13 cellular contexts compared by ENCODE assay signal in genomic region chr1:218390625-218391024, GRCh38. TPM values are rescaled to one million over a fixed set of nuclear protein-coding genes. Genes with fewer than 3 reads are reported as not detected.
DNase-seq lines count a peak whose midpoint lies in the region; ATAC-seq, FAIRE-seq and TF ChIP-seq lines count a peak whose summit lies in the region.
"Had no signal": no experiment of that assay in that cellular context is flagged by ENCODE, and none has a peak within 500 bp of the region (broad histone marks: within the 10 kb centered on the region; RNA-seq: fewer than 3 reads in every experiment).

No MANE protein-coding gene starts in this region.

- TF ChIP-seq CTCF in GM20000 (IDR thresholded peaks at IDR 0.05; ENCODE audit: extremely low read depth, missing control alignments), result no peak

- DNase-seq in A172 (ENCODE audit: low spot score), result peak; percentile 52
- DNase-seq in EL, result peak; percentile 80
- peak; percentile 50 for DNase-seq in RPMI7951 (ENCODE audit: low read depth)
- peak; percentile 73 for DNase-seq in fibroblast of peridontal ligament (ENCODE audit: extremely low read depth)
- DNase-seq in GM20000 (ENCODE audit: low spot score), result no peak
- DNase-seq in GOT3 (lab: John Stamatoyannopoulos, UW), result no peak
- DNase-seq in frontal cortex (ENCODE audit: low spot score in 2 of 2), result no peak
- DNase-seq: central memory CD4-positive, alpha-beta T cell; heart right ventricle; left cardiac atrium; tibial artery had no signal

- no peak for FAIRE-seq in frontal cortex (lab: Jason Lieb, UNC)
- FAIRE-seq: endometrium had no signal

- no peak for ATAC-seq in HG03108 (IDR thresholded peaks at IDR 0.05; ENCODE audit: unreplicated experiment)
- ATAC-seq: heart right ventricle had no signal

RNA-seq across cellular contexts. Expression of gene TGFB2, which starts 45.5 kb away (rescaled TPM):
- 65.5 and 87.6 TPM in 2 replicates for total RNA-seq in A172 (2014; rRNA removed; shearing (Covaris generic))
- total RNA-seq in RPMI7951 (2014; rRNA removed; shearing (Covaris generic)), result 11.3 and 18.7 TPM in 2 replicates
- 19.6 TPM for total RNA-seq in frontal cortex

Comparison
In these comparisons a context has a peak if more than half of its experiments do, and no peak if none do; other contexts are left out.
1. DNase-seq: peak in A172 (single experiment), EL (single experiment), RPMI7951 (single experiment) and fibroblast of peridontal ligament (single experiment); none in GM20000 (single experiment), GOT3 (single experiment) and frontal cortex (0 of 2).